20 cellular contexts compared by ENCODE assay signal in genomic region chr2:184154438-184154837, GRCh38.
DNase-seq lines count a peak whose midpoint lies in the region; ATAC-seq and TF ChIP-seq lines count a peak whose summit lies in the region.
"Had no signal": no experiment of that assay in that cellular context is flagged by ENCODE, and none has a peak within 500 bp of the region (broad histone marks: within the 10 kb centered on the region; RNA-seq: fewer than 3 reads in every experiment).

No MANE protein-coding gene starts in this region.

- peak; percentile 21 for DNase-seq in EL
- peak; percentile 2 for DNase-seq in NB4 (ENCODE audit: low read depth)
- peak; percentile 26 for DNase-seq in dermis blood vessel endothelial cell
- peak; percentile 64 for DNase-seq in islet precursor cell
- DNase-seq in posterior vena cava (ENCODE audit: low spot score) = no peak
- DNase-seq in activated T-cell treated with anti-CD3 and anti-CD28 coated beads, Interleukin-2, amount 50 U/mL, for 1 hour = no peak
- DNase-seq in MM.1S = no peak
- DNase-seq: activated CD4-positive, alpha-beta T cell treated with anti-CD3 and anti-CD28 coated beads for 36 hours; activated gamma-delta T cell; anterior cingulate cortex; naive B cell; NCI-H1417 treated with DMSO at 0.1 percent for 48 hours; Peyer's patch; stimulated activated CD4-positive, alpha-beta T cell treated with anti-CD3 and anti-CD28 coated beads, Interleukin-4, amount 100 ng/mL, for 24 hours; substantia nigra; uterus had no signal

- no peak overlapping the region for H3K4me3 ChIP-seq in NB4 (ENCODE audit: low read depth, low read length)
- no peak overlapping the region for H3K4me3 ChIP-seq in MM.1S (ENCODE audit: low read length)
- H3K4me3 ChIP-seq: lung, Peyer's patch, smooth muscle cell, uterus had no signal

- H3F3A ChIP-seq in MM.1S (ENCODE audit: insufficient read depth, low read length) = no peaks in the 10 kb centered on the region

- ATAC-seq in GM18511 (IDR thresholded peaks at IDR 0.05; ENCODE audit: unreplicated experiment) = no peak
- ATAC-seq: activated CD4-positive, alpha-beta T cell treated with anti-CD3 and anti-CD28 coated beads for 36 hours had no signal

- no peaks in the 10 kb centered on the region for H3K4me1 ChIP-seq in MM.1S (ENCODE audit: low read length)
- H3K4me1 ChIP-seq: parathyroid adenoma, Peyer's patch, uterus had no signal

- H2AFZ ChIP-seq in MM.1S (ENCODE audit: low read length) = no peak overlapping the region
- H2AFZ ChIP-seq: parathyroid adenoma had no signal

- H4K20me1 ChIP-seq in MM.1S (ENCODE audit: insufficient read depth, low read length) = no peaks in the 10 kb centered on the region

- no peak overlapping the region for H3K4me2 ChIP-seq in MM.1S (ENCODE audit: low read depth, low read length)
- H3K4me2 ChIP-seq: smooth muscle cell had no signal

- no peak overlapping the region for H3K27ac ChIP-seq in MM.1S (ENCODE audit: low read length)
- H3K27ac ChIP-seq: parathyroid adenoma, Peyer's patch, uterus had no signal

- no peaks in the 10 kb centered on the region for H3K36me3 ChIP-seq in MM.1S (replicated peaks; ENCODE audit: insufficient read depth, low read length)
- H3K36me3 ChIP-seq: Peyer's patch, uterus had no signal

- no peak for TF ChIP-seq POLR2A in NB4 (IDR thresholded peaks at IDR 0.05; ENCODE audit: extremely low read depth, insufficient read length)

- H3K27me3 ChIP-seq in MM.1S (replicated peaks; ENCODE audit: insufficient read depth, low read length) = no peaks in the 10 kb centered on the region
- H3K27me3 ChIP-seq: Peyer's patch, uterus had no signal

- H3K9me2 ChIP-seq in MM.1S (replicated peaks; ENCODE audit: insufficient read depth, low read length) = no peaks in the 10 kb centered on the region

- no peak overlapping the region for H3K9ac ChIP-seq in MM.1S (ENCODE audit: low read length)
- H3K9ac ChIP-seq: parathyroid adenoma had no signal

- H3K9me3 ChIP-seq in MM.1S (replicated peaks; ENCODE audit: insufficient read depth, low read length) = no peaks in the 10 kb centered on the region
- H3K9me3 ChIP-seq: Peyer's patch, uterus had no signal

- H3K79me2 ChIP-seq in MM.1S (ENCODE audit: low read length) = no peaks in the 10 kb centered on the region
- H3K79me2 ChIP-seq: parathyroid adenoma had no signal

- no peak for TF ChIP-seq CTCF in NB4 (IDR thresholded peaks at IDR 0.05; ENCODE audit: low read depth, low read length)
- TF ChIP-seq CTCF in MM.1S (IDR thresholded peaks at IDR 0.05; ENCODE audit: low read length) = no peak

- intact Hi-C loops in posterior vena cava (cut with DNase I) = no loop called here

Comparison
In these comparisons a context has a peak if more than half of its experiments do, and no peak if none do; other contexts are left out.
1. DNase-seq: peak in EL (single experiment), NB4 (single experiment), dermis blood vessel endothelial cell (single experiment) and islet precursor cell (single experiment); none in posterior vena cava (single experiment), activated T-cell treated with anti-CD3 and anti-CD28 coated beads, Interleukin-2, amount 50 U/mL, for 1 hour (single experiment) and MM.1S (single experiment).